ENCODE assay signal across 9 cellular contexts in the genomic region with DNA sequence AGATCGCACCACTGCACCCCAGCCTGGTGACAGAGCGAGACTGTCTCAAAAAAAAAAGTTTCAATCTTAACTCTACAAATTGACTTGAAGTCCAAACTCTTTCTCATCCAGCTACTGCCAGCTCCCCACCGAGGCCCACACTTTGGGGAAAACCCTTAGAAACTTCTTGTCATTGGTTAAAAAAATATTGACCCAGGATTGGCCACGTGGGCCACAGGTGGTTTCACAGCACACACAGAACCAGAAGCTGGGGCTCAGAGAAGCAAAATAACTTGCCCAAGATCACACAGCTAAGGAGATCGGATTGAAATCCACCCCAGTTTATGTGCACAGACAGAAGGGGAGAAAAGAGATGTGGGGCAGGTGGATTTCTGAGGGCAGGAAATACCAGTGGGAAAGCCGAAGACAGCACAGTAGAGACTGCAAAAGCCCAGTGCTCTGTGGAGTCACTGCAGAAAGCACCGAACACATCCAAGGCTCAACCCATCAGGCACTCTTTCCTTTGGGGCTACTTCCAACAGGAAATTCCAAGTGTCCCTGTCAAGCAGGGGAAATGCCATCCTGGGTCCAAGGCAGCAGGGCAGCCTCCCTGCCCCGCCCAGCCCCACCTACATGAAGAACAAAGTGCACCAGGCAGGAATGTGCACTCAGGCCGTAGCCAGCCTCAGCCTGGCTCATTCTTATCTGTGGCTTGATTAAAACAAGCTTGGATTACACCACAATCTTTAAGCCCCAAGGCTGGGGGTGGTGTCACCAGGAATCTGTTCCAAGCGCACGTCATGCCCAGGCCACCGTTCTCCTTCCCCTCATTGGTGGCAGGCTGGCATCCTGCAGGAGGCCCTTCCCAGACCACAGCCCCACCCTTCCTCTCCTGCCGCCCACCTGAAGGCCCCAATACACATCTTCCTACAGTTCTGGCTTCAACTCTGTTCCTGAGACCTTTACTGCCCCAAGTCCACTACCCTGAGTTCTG.
DNase-seq lines count a peak whose midpoint lies in the region; ATAC-seq, FAIRE-seq and TF ChIP-seq lines count a peak whose summit lies in the region.
"Had no signal": no experiment of that assay in that cellular context is flagged by ENCODE, and none has a peak within 500 bp of the region (broad histone marks: within the 10 kb centered on the region; RNA-seq: fewer than 3 reads in every experiment).

No MANE protein-coding gene starts in this region.

- H3K4me3 ChIP-seq in astrocyte (ENCODE audit: insufficient read depth, low read depth, low read length) (no peak overlapping the region), aorta (ENCODE audit: low read length in 2 of 2) (no peak overlapping the region)

- no peaks in the 10 kb centered on the region for H3K27me3 Mint-ChIP-seq in activated naive CD4-positive, alpha-beta T cell treated with anti-CD3 and anti-CD28 coated beads, Interleukin-2, amount 50 U/mL, for 24 hours
- H3K27me3 Mint-ChIP-seq in astrocyte (ENCODE audit: low read depth, unreplicated experiment): peaks cover 60% of the 10 kb centered on the region
- H3K27me3 Mint-ChIP-seq in T-helper 2 cell treated with Interferon-gamma antibody and Interleukin-4, amounts not matched to agents 5 μg/mL and 100 μg/mL, for 36 hours (ENCODE audit: low read depth): no peaks in the 10 kb centered on the region

- no peak overlapping the region for H3K9ac ChIP-seq in astrocyte (ENCODE audit: low read length)

- H3K4me1 ChIP-seq in astrocyte (ENCODE audit: insufficient read depth, low read length) (peaks cover 39% of the 10 kb centered on the region), aorta (ENCODE audit: control insufficient read depth in 1 of 2, insufficient read depth in 2 of 2, low read length in 2 of 2) (peaks cover 0 to 6% of the 10 kb centered on the region in 2 donors)

- no peak for DNase-seq in activated naive CD4-positive, alpha-beta T cell treated with anti-CD3 and anti-CD28 coated beads, Interleukin-2, amount 50 U/mL, for 16 hours
- peak; percentile 90 for DNase-seq in astrocyte (ENCODE audit: low read depth)
- DNase-seq in left colon: peak; percentile 87 to 94
- DNase-seq in aorta: peak; percentile 75 to 88
- DNase-seq in stimulated activated CD4-positive, alpha-beta T cell treated with anti-CD3 and anti-CD28 coated beads, Interleukin-4, amount 100 ng/mL, for 4 hours: no peak
- DNase-seq in NCI-H2029 treated with DMSO at 0.1 percent for 48 hours (lab: John Stamatoyannopoulos, UW): no peak
- DNase-seq in T-helper 2 cell treated with Interferon-gamma antibody and Interleukin-4, amounts not matched to agents 5 μg/mL and 100 μg/mL, for 36 hours (ENCODE audit: low spot score): no peak

- H3K9me3 ChIP-seq in astrocyte (ENCODE audit: insufficient read depth, low read depth, low read length) (no peaks in the 10 kb centered on the region), aorta (ENCODE audit: control insufficient read depth, low read length) (no peaks in the 10 kb centered on the region)

- peak; percentile 81 for FAIRE-seq in astrocyte (lab: Jason Lieb, UNC)
- FAIRE-seq: G401.6 had no signal

- H3K79me2 ChIP-seq in astrocyte (ENCODE audit: insufficient read depth, low read length): no peaks in the 10 kb centered on the region

- peak overlapping the region; percentile 76 for H3K27ac Mint-ChIP-seq in activated naive CD4-positive, alpha-beta T cell treated with anti-CD3 and anti-CD28 coated beads, Interleukin-2, amount 50 U/mL, for 24 hours
- H3K27ac Mint-ChIP-seq in astrocyte (ENCODE audit: unreplicated experiment): peak overlapping the region; percentile 36
- H3K27ac Mint-ChIP-seq in T-helper 2 cell treated with Interferon-gamma antibody and Interleukin-4, amounts not matched to agents 5 μg/mL and 100 μg/mL, for 36 hours: no peak overlapping the region

- H3K27ac ChIP-seq in astrocyte (ENCODE audit: low read depth, low read length): no peak overlapping the region
- H3K27ac ChIP-seq in aorta (ENCODE audit: low read depth in 1 of 2, low read length in 2 of 2): peak overlapping the region; percentile 28 to 79

- H2AFZ ChIP-seq in astrocyte (ENCODE audit: low read depth, low read length): no peak overlapping the region

- intact Hi-C loops in left colon (cut with DNase I, micrococcal nuclease) (no loop called here), aorta (cut with DNase I) (no loop called here)

- H3K27me3 ChIP-seq in astrocyte (ENCODE audit: insufficient read depth, low read length): peaks cover 13% of the 10 kb centered on the region
- H3K27me3 ChIP-seq in aorta (ENCODE audit: control insufficient read depth in 1 of 2, insufficient read depth in 2 of 2, low read length in 1 of 2): no peaks in the 10 kb centered on the region

- WGBS in aorta, 2 donors: 42 to 43% methylated on average over 13 of the region's 13 CpGs

- H3K4me1 Mint-ChIP-seq in activated naive CD4-positive, alpha-beta T cell treated with anti-CD3 and anti-CD28 coated beads, Interleukin-2, amount 50 U/mL, for 24 hours: peaks cover 49% of the 10 kb centered on the region
- H3K4me1 Mint-ChIP-seq in astrocyte (ENCODE audit: low read depth, unreplicated experiment): peaks cover 26% of the 10 kb centered on the region
- peaks cover 12% of the 10 kb centered on the region for H3K4me1 Mint-ChIP-seq in T-helper 2 cell treated with Interferon-gamma antibody and Interleukin-4, amounts not matched to agents 5 μg/mL and 100 μg/mL, for 36 hours (ENCODE audit: low read depth)

- H4K20me1 ChIP-seq in astrocyte (ENCODE audit: insufficient read depth, low read length): peaks cover 90% of the 10 kb centered on the region

- H3K9me3 Mint-ChIP-seq in activated naive CD4-positive, alpha-beta T cell treated with anti-CD3 and anti-CD28 coated beads, Interleukin-2, amount 50 U/mL, for 24 hours: no peaks in the 10 kb centered on the region
- H3K9me3 Mint-ChIP-seq in astrocyte (ENCODE audit: unreplicated experiment): peaks cover 6% of the 10 kb centered on the region
- no peaks in the 10 kb centered on the region for H3K9me3 Mint-ChIP-seq in T-helper 2 cell treated with Interferon-gamma antibody and Interleukin-4, amounts not matched to agents 5 μg/mL and 100 μg/mL, for 36 hours

- no peak for TF ChIP-seq CTCF in astrocyte (IDR thresholded peaks at IDR 0.05; ENCODE audit: insufficient read depth, low read depth, low read length)

- no peaks in the 10 kb centered on the region for H3K36me3 Mint-ChIP-seq in activated naive CD4-positive, alpha-beta T cell treated with anti-CD3 and anti-CD28 coated beads, Interleukin-2, amount 50 U/mL, for 24 hours
- no peaks in the 10 kb centered on the region for H3K36me3 Mint-ChIP-seq in astrocyte (ENCODE audit: low read depth, unreplicated experiment)
- no peaks in the 10 kb centered on the region for H3K36me3 Mint-ChIP-seq in T-helper 2 cell treated with Interferon-gamma antibody and Interleukin-4, amounts not matched to agents 5 μg/mL and 100 μg/mL, for 36 hours (ENCODE audit: low read depth)

- no peak overlapping the region for H3K4me3 Mint-ChIP-seq in activated naive CD4-positive, alpha-beta T cell treated with anti-CD3 and anti-CD28 coated beads, Interleukin-2, amount 50 U/mL, for 24 hours
- no peak overlapping the region for H3K4me3 Mint-ChIP-seq in astrocyte (ENCODE audit: unreplicated experiment)
- no peak overlapping the region for H3K4me3 Mint-ChIP-seq in T-helper 2 cell treated with Interferon-gamma antibody and Interleukin-4, amounts not matched to agents 5 μg/mL and 100 μg/mL, for 36 hours

- ATAC-seq in left colon (peak; percentile 81), aorta (ENCODE audit: low FRiP score) (peak; percentile 31)

- H3K36me3 ChIP-seq in astrocyte (ENCODE audit: insufficient read depth, low read length) (no peaks in the 10 kb centered on the region), aorta (ENCODE audit: control insufficient read depth in 1 of 2, insufficient read depth in 2 of 2, low read length in 1 of 2) (no peaks in the 10 kb centered on the region)

- peak overlapping the region; percentile 58 for H3K4me2 ChIP-seq in astrocyte (ENCODE audit: low read length)

Comparison
In these comparisons a context has a peak if more than half of its experiments do, and no peak if none do; other contexts are left out.
1. DNase-seq: peak in astrocyte (single experiment), left colon (2 of 2) and aorta (2 of 2); none in activated naive CD4-positive, alpha-beta T cell treated with anti-CD3 and anti-CD28 coated beads, Interleukin-2, amount 50 U/mL, for 16 hours (single experiment), stimulated activated CD4-positive, alpha-beta T cell treated with anti-CD3 and anti-CD28 coated beads, Interleukin-4, amount 100 ng/mL, for 4 hours (0 of 2), NCI-H2029 treated with DMSO at 0.1 percent for 48 hours (single experiment) and T-helper 2 cell treated with Interferon-gamma antibody and Interleukin-4, amounts not matched to agents 5 μg/mL and 100 μg/mL, for 36 hours (single experiment).